Comparison of ENCODE assay signal across 14 cellular contexts in genomic region chr3:20049275-20049674, GRCh38. TPM values are rescaled to one million over a fixed set of nuclear protein-coding genes. Genes with fewer than 3 reads are reported as not detected.
DNase-seq lines count a peak whose midpoint lies in the region; ATAC-seq and TF ChIP-seq lines count a peak whose summit lies in the region.
"Had no signal": no experiment of that assay in that cellular context is flagged by ENCODE, and none has a peak within 500 bp of the region (broad histone marks: within the 10 kb centered on the region; RNA-seq: fewer than 3 reads in every experiment).

No MANE protein-coding gene starts in this region.

- H3K79me2 ChIP-seq in hepatocyte: peaks cover 74% of the 10 kb centered on the region

- TF ChIP-seq CTCF in hepatocyte (IDR thresholded peaks at IDR 0.05; ENCODE audit: poor library complexity): no peak

- H3K4me1 ChIP-seq in hepatocyte (ENCODE audit: insufficient read depth): no peaks in the 10 kb centered on the region

- peak; percentile 48 for DNase-seq in DMS79 treated with DMSO at 0.1 percent for 48 hours (lab: John Stamatoyannopoulos, UW)
- DNase-seq in DMS79 (lab: John Stamatoyannopoulos, UW): no peak
- no peak for DNase-seq in hepatocyte (ENCODE audit: low spot score)
- no peak for DNase-seq in T-helper 2 cell
- DNase-seq in left lobe of liver (ENCODE audit: low spot score): no peak
- DNase-seq: activated CD8-positive, alpha-beta T cell treated with anti-CD3 and anti-CD28 coated beads, Interleukin-2, amount 10 ng/mL, durations not matched to agents 7 days and 5 days; gastrocnemius medialis; KBM-7 had no signal

- no peak overlapping the region for H3K4me3 ChIP-seq in skin epidermis
- no peak overlapping the region for H3K4me3 ChIP-seq in hepatocyte
- H3K4me3 ChIP-seq: gastrocnemius medialis had no signal

- H3K27me3 ChIP-seq in hepatocyte: no peaks in the 10 kb centered on the region
- H3K27me3 ChIP-seq: gastrocnemius medialis had no signal

- H3K36me3 ChIP-seq in hepatocyte (replicated peaks; ENCODE audit: insufficient read depth, low read depth): no peaks in the 10 kb centered on the region
- H3K36me3 ChIP-seq: gastrocnemius medialis had no signal

- H3K4me2 ChIP-seq in hepatocyte: no peak overlapping the region

- no peaks in the 10 kb centered on the region for H3K9me3 ChIP-seq in hepatocyte (ENCODE audit: low read depth)
- H3K9me3 ChIP-seq: gastrocnemius medialis had no signal

- no peaks in the 10 kb centered on the region for H4K20me1 ChIP-seq in hepatocyte (ENCODE audit: insufficient read depth, poor library complexity, severe bottlenecking)

- H2AFZ ChIP-seq in hepatocyte: no peak overlapping the region

- H3K9me2 ChIP-seq in hepatocyte (replicated peaks; ENCODE audit: insufficient read depth): no peaks in the 10 kb centered on the region

- 84% methylated on average over 7 of the region's 7 CpGs for WGBS in hepatocyte (ENCODE audit: low lambda C conversion rate, missing lambda C conversion rate)

- peak overlapping the region in 11 of 21 experiments; percentile 5 to 52 (median 21) for H3K27ac ChIP-seq in skin epidermis
- H3K27ac ChIP-seq in hepatocyte: no peak overlapping the region
- H3K27ac ChIP-seq: 22Rv1 had no signal

- ATAC-seq in HG02759 (IDR thresholded peaks at IDR 0.05; ENCODE audit: unreplicated experiment): peak; percentile 69
- peak; percentile 57 for ATAC-seq in HG03571 (IDR thresholded peaks at IDR 0.05; ENCODE audit: unreplicated experiment)
- no peak for ATAC-seq in left lobe of liver
- ATAC-seq: activated CD8-positive, alpha-beta T cell treated with anti-CD3 and anti-CD28 coated beads, Interleukin-2, amount 10 ng/mL, durations not matched to agents 7 days and 5 days; Panc1 had no signal

RNA-seq across cellular contexts. Expression of gene KAT2B, which starts 9.0 kb away (rescaled TPM):
- total RNA-seq in hepatocyte: 13.3 and 15.1 TPM in 2 replicates
- 7.7 and 11.7 TPM in 2 replicates for polyA plus RNA-seq in hepatocyte
- total RNA-seq in left lobe of liver: 25.6 TPM

RNA-seq across cellular contexts. Expression of gene PP2D1, which starts 37.2 kb away (rescaled TPM):
- total RNA-seq in hepatocyte (not detected in 2 replicates), left lobe of liver (not detected)
- 0.23 and 0.40 TPM in 2 replicates for polyA plus RNA-seq in hepatocyte
- total RNA-seq: activated CD8-positive, alpha-beta T cell treated with anti-CD3 and anti-CD28 coated beads, Interleukin-2, amount 10 ng/mL, durations not matched to agents 7 days and 5 days; bronchial epithelial cell; gastrocnemius medialis had no signal
